Comparison of ENCODE assay signal across 1 cellular context in the genomic region with DNA sequence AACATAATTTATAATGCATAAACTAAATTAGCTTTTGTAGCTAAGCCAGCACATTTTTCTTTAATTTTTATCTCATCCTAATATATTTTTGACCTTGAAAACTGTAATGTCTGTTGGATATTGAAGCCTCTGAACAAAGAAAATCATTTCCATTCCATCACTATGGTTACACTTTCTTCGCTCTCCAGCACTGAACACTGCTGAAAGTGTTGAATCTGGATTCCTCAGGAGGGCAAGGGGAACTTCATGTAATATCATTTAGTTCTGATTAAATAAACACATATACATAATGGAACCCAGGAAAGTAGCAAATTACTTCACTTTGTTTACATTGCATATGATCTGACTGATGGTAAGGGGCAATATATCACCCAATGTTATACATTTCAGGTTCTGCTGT.
TF ChIP-seq lines count a peak whose summit lies in the region.

No MANE protein-coding gene starts in this region.

TF ChIP-seq in liver, 16 proteins besides CTCF, POLR2A, EP300 and RAD21 (continued from another document):
- TF ChIP-seq, protein P1, sequence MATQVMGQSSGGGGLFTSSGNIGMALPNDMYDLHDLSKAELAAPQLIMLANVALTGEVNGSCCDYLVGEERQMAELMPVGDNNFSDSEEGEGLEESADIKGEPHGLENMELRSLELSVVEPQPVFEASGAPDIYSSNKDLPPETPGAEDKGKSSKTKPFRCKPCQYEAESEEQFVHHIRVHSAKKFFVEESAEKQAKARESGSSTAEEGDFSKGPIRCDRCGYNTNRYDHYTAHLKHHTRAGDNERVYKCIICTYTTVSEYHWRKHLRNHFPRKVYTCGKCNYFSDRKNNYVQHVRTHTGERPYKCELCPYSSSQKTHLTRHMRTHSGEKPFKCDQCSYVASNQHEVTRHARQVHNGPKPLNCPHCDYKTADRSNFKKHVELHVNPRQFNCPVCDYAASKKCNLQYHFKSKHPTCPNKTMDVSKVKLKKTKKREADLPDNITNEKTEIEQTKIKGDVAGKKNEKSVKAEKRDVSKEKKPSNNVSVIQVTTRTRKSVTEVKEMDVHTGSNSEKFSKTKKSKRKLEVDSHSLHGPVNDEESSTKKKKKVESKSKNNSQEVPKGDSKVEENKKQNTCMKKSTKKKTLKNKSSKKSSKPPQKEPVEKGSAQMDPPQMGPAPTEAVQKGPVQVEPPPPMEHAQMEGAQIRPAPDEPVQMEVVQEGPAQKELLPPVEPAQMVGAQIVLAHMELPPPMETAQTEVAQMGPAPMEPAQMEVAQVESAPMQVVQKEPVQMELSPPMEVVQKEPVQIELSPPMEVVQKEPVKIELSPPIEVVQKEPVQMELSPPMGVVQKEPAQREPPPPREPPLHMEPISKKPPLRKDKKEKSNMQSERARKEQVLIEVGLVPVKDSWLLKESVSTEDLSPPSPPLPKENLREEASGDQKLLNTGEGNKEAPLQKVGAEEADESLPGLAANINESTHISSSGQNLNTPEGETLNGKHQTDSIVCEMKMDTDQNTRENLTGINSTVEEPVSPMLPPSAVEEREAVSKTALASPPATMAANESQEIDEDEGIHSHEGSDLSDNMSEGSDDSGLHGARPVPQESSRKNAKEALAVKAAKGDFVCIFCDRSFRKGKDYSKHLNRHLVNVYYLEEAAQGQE (IDR thresholded peaks at IDR 0.05), result peak; percentile 55
